In the genomic region with DNA sequence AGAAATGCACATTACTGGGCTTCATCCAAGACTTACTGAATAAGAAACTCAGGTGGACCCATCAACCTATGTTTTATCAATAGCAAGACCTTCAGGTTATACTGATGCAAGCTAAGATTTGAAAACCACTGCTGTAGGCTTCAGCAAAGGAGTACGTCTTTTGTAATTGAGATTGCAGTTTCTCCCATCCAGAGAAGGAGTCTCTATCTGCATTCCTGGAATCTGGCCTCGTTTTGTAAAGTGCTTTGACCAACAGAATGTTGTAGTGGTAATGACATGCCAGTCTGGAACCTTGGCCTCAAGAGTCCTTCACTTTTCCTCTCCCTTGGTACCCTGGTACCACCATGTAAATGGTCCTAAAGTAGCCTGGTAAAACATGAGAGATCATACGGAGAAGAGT, we compare ENCODE assay signal across 35 cellular contexts. TPM values are rescaled to one million over a fixed set of nuclear protein-coding genes. Genes with fewer than 3 reads are reported as not detected.
"Had no signal": no experiment of that assay in that cellular context is flagged by ENCODE, and none has a peak within 500 bp of the region (broad histone marks: within the 10 kb centered on the region; RNA-seq: fewer than 3 reads in every experiment).

No MANE protein-coding gene starts in this region.

- H3K27ac ChIP-seq: ascending aorta, VCaP had no signal

- H3K27me3 ChIP-seq: ascending aorta had no signal

- ATAC-seq: activated CD4-positive, alpha-beta T cell treated with anti-CD3 and anti-CD28 coated beads for 36 hours; activated CD4-positive, CD25-positive, alpha-beta regulatory T cell treated with anti-CD3 and anti-CD28 coated beads, Interleukin-2, amount 50 U/mL, for 24 hours; activated CD8-positive, alpha-beta memory T cell treated with anti-CD3 and anti-CD28 coated beads, Interleukin-2, amount 10 ng/mL, durations not matched to agents 7 days and 5 days; activated CD8-positive, alpha-beta T cell treated with anti-CD3 and anti-CD28 coated beads, Interleukin-2, amount 10 ng/mL, durations not matched to agents 7 days and 5 days; activated naive CD8-positive, alpha-beta T cell treated with anti-CD3 and anti-CD28 coated beads, Interleukin-2, amount 50 U/mL, for 24 hours had no signal

- H3K4me3 Mint-ChIP-seq: activated CD4-positive, alpha-beta memory T cell treated with anti-CD3 and anti-CD28 coated beads for 36 hours; activated CD4-positive, alpha-beta T cell treated with anti-CD3 and anti-CD28 coated beads for 36 hours; activated CD4-positive, alpha-beta T cell treated with anti-CD3 and anti-CD28 coated beads, Interleukin-2, amount 10 ng/mL, durations not matched to agents 7 days and 5 days; activated CD8-positive, alpha-beta memory T cell treated with anti-CD3 and anti-CD28 coated beads, Interleukin-2, amount 10 ng/mL, durations not matched to agents 7 days and 5 days; activated CD8-positive, alpha-beta T cell treated with anti-CD3 and anti-CD28 coated beads, Interleukin-2, amount 10 ng/mL, durations not matched to agents 7 days and 5 days; activated naive CD4-positive, alpha-beta T cell treated with anti-CD3 and anti-CD28 coated beads, Interleukin-2, amount 10 ng/mL, durations not matched to agents 7 days and 5 days; activated naive CD4-positive, alpha-beta T cell treated with anti-CD3 and anti-CD28 coated beads, Interleukin-2, amount 50 U/mL, for 24 hours; activated naive CD8-positive, alpha-beta T cell; activated naive CD8-positive, alpha-beta T cell treated with anti-CD3 and anti-CD28 coated beads, Interleukin-2, amount 10 ng/mL, durations not matched to agents 7 days and 5 days; activated naive CD8-positive, alpha-beta T cell treated with anti-CD3 and anti-CD28 coated beads, Interleukin-2, amount 50 U/mL, for 24 hours; activated T-cell treated with anti-CD3 and anti-CD28 coated beads, Interleukin-2, amount 50 U/mL, for 24 hours; brain; T-helper 1 cell treated with Interleukin-12 subunit alpha and Interleukin-12 subunit beta and Interleukin-4 antibody, amounts not matched to agents 30 μg/mL and 1 μg/mL, for 36 hours; T-helper 2 cell treated with Interferon-gamma antibody and Interleukin-4, amounts not matched to agents 5 μg/mL and 100 μg/mL, for 36 hours had no signal

- H3K36me3 ChIP-seq: ascending aorta had no signal

- H3K9me3 ChIP-seq: ascending aorta had no signal

- H3K4me1 ChIP-seq: ascending aorta had no signal

- H3K27ac Mint-ChIP-seq: activated CD4-positive, alpha-beta memory T cell treated with anti-CD3 and anti-CD28 coated beads for 36 hours; activated CD4-positive, alpha-beta T cell treated with anti-CD3 and anti-CD28 coated beads for 36 hours; activated CD4-positive, alpha-beta T cell treated with anti-CD3 and anti-CD28 coated beads, Interleukin-2, amount 10 ng/mL, durations not matched to agents 7 days and 5 days; activated CD8-positive, alpha-beta memory T cell treated with anti-CD3 and anti-CD28 coated beads, Interleukin-2, amount 10 ng/mL, durations not matched to agents 7 days and 5 days; activated CD8-positive, alpha-beta T cell treated with anti-CD3 and anti-CD28 coated beads, Interleukin-2, amount 10 ng/mL, durations not matched to agents 7 days and 5 days; activated naive CD4-positive, alpha-beta T cell treated with anti-CD3 and anti-CD28 coated beads, Interleukin-2, amount 10 ng/mL, durations not matched to agents 7 days and 5 days; activated naive CD4-positive, alpha-beta T cell treated with anti-CD3 and anti-CD28 coated beads, Interleukin-2, amount 50 U/mL, for 24 hours; activated naive CD8-positive, alpha-beta T cell; activated naive CD8-positive, alpha-beta T cell treated with anti-CD3 and anti-CD28 coated beads, Interleukin-2, amount 10 ng/mL, durations not matched to agents 7 days and 5 days; activated naive CD8-positive, alpha-beta T cell treated with anti-CD3 and anti-CD28 coated beads, Interleukin-2, amount 50 U/mL, for 24 hours; activated T-cell treated with anti-CD3 and anti-CD28 coated beads, Interleukin-2, amount 50 U/mL, for 24 hours; activated T-helper 2 cell treated with anti-CD3 and anti-CD28 coated beads, Interferon-gamma antibody, Interleukin-2, Interleukin-4, amounts not matched to agents 10 μg/mL and 5 μg/mL and 100 μg/mL, durations not matched to agents 14 hours and 24 hours and 36 hours; brain; T-helper 1 cell treated with Interleukin-12 subunit alpha and Interleukin-12 subunit beta and Interleukin-4 antibody, amounts not matched to agents 30 μg/mL and 1 μg/mL, for 36 hours; T-helper 2 cell treated with Interferon-gamma antibody and Interleukin-4, amounts not matched to agents 5 μg/mL and 100 μg/mL, for 36 hours had no signal

- H3K4me1 Mint-ChIP-seq: activated CD4-positive, alpha-beta T cell treated with anti-CD3 and anti-CD28 coated beads for 36 hours; activated CD4-positive, alpha-beta T cell treated with anti-CD3 and anti-CD28 coated beads, Interleukin-2, amount 10 ng/mL, durations not matched to agents 7 days and 5 days; activated CD8-positive, alpha-beta memory T cell treated with anti-CD3 and anti-CD28 coated beads, Interleukin-2, amount 10 ng/mL, durations not matched to agents 7 days and 5 days; activated naive CD4-positive, alpha-beta T cell treated with anti-CD3 and anti-CD28 coated beads, Interleukin-2, amount 10 ng/mL, durations not matched to agents 7 days and 5 days; activated naive CD4-positive, alpha-beta T cell treated with anti-CD3 and anti-CD28 coated beads, Interleukin-2, amount 50 U/mL, for 24 hours; activated naive CD8-positive, alpha-beta T cell treated with anti-CD3 and anti-CD28 coated beads, Interleukin-2, amount 10 ng/mL, durations not matched to agents 7 days and 5 days; activated naive CD8-positive, alpha-beta T cell treated with anti-CD3 and anti-CD28 coated beads, Interleukin-2, amount 50 U/mL, for 24 hours; brain had no signal

- H3K9me3 Mint-ChIP-seq: activated CD4-positive, alpha-beta T cell treated with anti-CD3 and anti-CD28 coated beads, Interleukin-2, amount 10 ng/mL, durations not matched to agents 7 days and 5 days had no signal

- DNase-seq: activated CD4-positive, alpha-beta memory T cell treated with anti-CD3 and anti-CD28 coated beads for 36 hours; activated CD4-positive, alpha-beta T cell treated with anti-CD3 and anti-CD28 coated beads for 1 hour; activated CD4-positive, alpha-beta T cell treated with anti-CD3 and anti-CD28 coated beads for 36 hours; activated CD4-positive, alpha-beta T cell treated with anti-CD3 and anti-CD28 coated beads for 48 hours; activated CD4-positive, alpha-beta T cell treated with anti-CD3 and anti-CD28 coated beads, Interleukin-2, amount 10 ng/mL, durations not matched to agents 7 days and 5 days; activated CD4-positive, alpha-beta T cell treated with anti-CD3 and anti-CD28 coated beads, Interleukin-2, amount 50 U/mL, for 4 hours; activated CD4-positive, CD25-positive, alpha-beta regulatory T cell; activated CD8-positive, alpha-beta memory T cell treated with anti-CD3 and anti-CD28 coated beads for 24 hours; activated CD8-positive, alpha-beta memory T cell treated with anti-CD3 and anti-CD28 coated beads, Interleukin-2, amount 10 ng/mL, durations not matched to agents 7 days and 5 days; activated CD8-positive, alpha-beta memory T cell treated with anti-CD3 and anti-CD28 coated beads, Interleukin-2, amount 50 U/mL, for 48 hours; activated CD8-positive, alpha-beta T cell treated with anti-CD3 and anti-CD28 coated beads, Interleukin-2, amount 10 ng/mL, durations not matched to agents 7 days and 5 days; activated effector memory CD4-positive, alpha-beta T cell treated with Interleukin-2 at 50 U/mL for 16 hours; activated gamma-delta T cell; activated naive CD4-positive, alpha-beta T cell treated with anti-CD3 and anti-CD28 coated beads, Interleukin-2, amount 10 ng/mL, durations not matched to agents 7 days and 5 days; activated naive CD4-positive, alpha-beta T cell treated with Interleukin-2 at 50 U/mL for 16 hours; activated naive CD8-positive, alpha-beta T cell treated with anti-CD3 and anti-CD28 coated beads, Interleukin-2, amount 10 ng/mL, durations not matched to agents 7 days and 5 days; activated naive CD8-positive, alpha-beta T cell treated with anti-CD3 and anti-CD28 coated beads, Interleukin-2, amount 50 U/mL, for 24 hours; activated T-cell treated with anti-CD3 and anti-CD28 coated beads, Interleukin-2, amount 50 U/mL, for 24 hours; activated T-cell treated with anti-CD3 and anti-CD28 coated beads, Interleukin-2, amount 50 U/mL, for 48 hours; amygdala; anterior cingulate cortex; central memory CD4-positive, alpha-beta T cell; T-helper 1 cell; T-helper 2 cell; T-helper 9 cell had no signal

- H3K27me3 Mint-ChIP-seq: activated CD4-positive, alpha-beta memory T cell treated with anti-CD3 and anti-CD28 coated beads for 36 hours; activated CD4-positive, alpha-beta T cell treated with anti-CD3 and anti-CD28 coated beads for 36 hours; activated CD4-positive, alpha-beta T cell treated with anti-CD3 and anti-CD28 coated beads, Interleukin-2, amount 10 ng/mL, durations not matched to agents 7 days and 5 days; activated CD8-positive, alpha-beta memory T cell treated with anti-CD3 and anti-CD28 coated beads, Interleukin-2, amount 10 ng/mL, durations not matched to agents 7 days and 5 days; activated naive CD4-positive, alpha-beta T cell treated with anti-CD3 and anti-CD28 coated beads, Interleukin-2, amount 10 ng/mL, durations not matched to agents 7 days and 5 days; activated naive CD8-positive, alpha-beta T cell treated with anti-CD3 and anti-CD28 coated beads, Interleukin-2, amount 10 ng/mL, durations not matched to agents 7 days and 5 days; activated T-cell treated with anti-CD3 and anti-CD28 coated beads, Interleukin-2, amount 50 U/mL, for 24 hours had no signal

- H3K36me3 Mint-ChIP-seq: activated CD4-positive, alpha-beta memory T cell treated with anti-CD3 and anti-CD28 coated beads for 36 hours; activated CD8-positive, alpha-beta memory T cell treated with anti-CD3 and anti-CD28 coated beads, Interleukin-2, amount 10 ng/mL, durations not matched to agents 7 days and 5 days; activated naive CD4-positive, alpha-beta T cell treated with anti-CD3 and anti-CD28 coated beads, Interleukin-2, amount 10 ng/mL, durations not matched to agents 7 days and 5 days; activated naive CD4-positive, alpha-beta T cell treated with anti-CD3 and anti-CD28 coated beads, Interleukin-2, amount 50 U/mL, for 24 hours; activated naive CD8-positive, alpha-beta T cell; activated naive CD8-positive, alpha-beta T cell treated with anti-CD3 and anti-CD28 coated beads, Interleukin-2, amount 10 ng/mL, durations not matched to agents 7 days and 5 days; brain had no signal

- FAIRE-seq: TTC549 had no signal

- H3K4me3 ChIP-seq: ascending aorta had no signal

RNA-seq across cellular contexts. Expression of a gene that starts 32.2 kb away (rescaled TPM):
- total RNA-seq: activated CD4-positive, alpha-beta memory T cell treated with anti-CD3 and anti-CD28 coated beads for 36 hours; activated CD4-positive, alpha-beta T cell treated with anti-CD3 and anti-CD28 coated beads for 36 hours; activated CD4-positive, alpha-beta T cell treated with anti-CD3 and anti-CD28 coated beads, Interleukin-2, amount 10 ng/mL, durations not matched to agents 7 days and 5 days; activated CD8-positive, alpha-beta memory T cell treated with anti-CD3 and anti-CD28 coated beads, Interleukin-2, amount 10 ng/mL, durations not matched to agents 7 days and 5 days; activated CD8-positive, alpha-beta T cell treated with anti-CD3 and anti-CD28 coated beads, Interleukin-2, amount 10 ng/mL, durations not matched to agents 7 days and 5 days; activated naive CD8-positive, alpha-beta T cell treated with anti-CD3 and anti-CD28 coated beads, Interleukin-2, amount 10 ng/mL, durations not matched to agents 7 days and 5 days; activated T-helper 2 cell treated with anti-CD3 and anti-CD28 coated beads, Interferon-gamma antibody, Interleukin-2, Interleukin-4, amounts not matched to agents 10 μg/mL and 5 μg/mL and 100 μg/mL, durations not matched to agents 14 hours and 24 hours and 36 hours; ascending aorta had no signal
